In genomic region chr15:37872661-37873060, GRCh38 we compare ENCODE assay signal across 18 cellular contexts.
DNase-seq lines count a peak whose midpoint lies in the region; ATAC-seq, FAIRE-seq and TF ChIP-seq lines count a peak whose summit lies in the region.
"Had no signal": no experiment of that assay in that cellular context is flagged by ENCODE, and none has a peak within 500 bp of the region (broad histone marks: within the 10 kb centered on the region; RNA-seq: fewer than 3 reads in every experiment).

No MANE protein-coding gene starts in this region.

- H2AFZ ChIP-seq in HepG2 (ENCODE audit: low read length), result no peak overlapping the region

- peak overlapping the region; percentile 16; the same call in 1 of the 2 replicates for H3K27ac Mint-ChIP-seq in WTC11
- H3K27ac Mint-ChIP-seq: activated CD8-positive, alpha-beta T cell treated with anti-CD3 and anti-CD28 coated beads, Interleukin-2, amount 10 ng/mL, durations not matched to agents 7 days and 5 days; activated naive CD4-positive, alpha-beta T cell treated with anti-CD3 and anti-CD28 coated beads, Interleukin-2, amount 50 U/mL, for 24 hours; activated T-cell treated with anti-CD3 and anti-CD28 coated beads, Interleukin-2, amount 50 U/mL, for 72 hours; CD4-positive, alpha-beta T cell had no signal

- no peaks in the 10 kb centered on the region for H4K20me1 ChIP-seq in HepG2 (ENCODE audit: insufficient read depth, low read length)

- TF ChIP-seq CTCF in liver (IDR thresholded peaks at IDR 0.05; ENCODE audit: low read depth, low read length, missing input control) (no peak), HepG2 (CRISPR knock-in tag; IDR thresholded peaks at IDR 0.05) (no peak), WTC11 (IDR thresholded peaks at IDR 0.05) (no peak)

- H3K9ac ChIP-seq in liver (ENCODE audit: low read depth in 1 of 2, low read length in 2 of 2) (peak overlapping the region; percentile 7 to 53), HepG2 (ENCODE audit: insufficient read depth, low read depth, low read length) (no peak overlapping the region)

- H3K27me3 ChIP-seq in liver (ENCODE audit: control insufficient read depth in 4 of 4, insufficient read depth in 4 of 4, low read length in 3 of 4) (no peaks in the 10 kb centered on the region), HepG2 (ENCODE audit: control insufficient read depth in 1 of 2, insufficient read depth in 2 of 2, low read length in 2 of 2) (no peaks in the 10 kb centered on the region)

- H3K27ac ChIP-seq in liver (ENCODE audit: low read depth in 1 of 2, low read length in 2 of 2), result peak overlapping the region; percentile 56 to 74
- no peak overlapping the region for H3K27ac ChIP-seq in HepG2 (ENCODE audit: extremely low read length, insufficient read depth, low read length)
- H3K27ac ChIP-seq: prostate gland had no signal

- DNase-seq in HepG2 (ENCODE audit: low spot score) (no peak), WTC11 (ENCODE audit: low spot score) (no peak), left lobe of liver (ENCODE audit: low spot score) (peak; percentile 84), HK-2 (ENCODE audit: unreplicated experiment) (no peak)
- DNase-seq: activated CD8-positive, alpha-beta T cell treated with anti-CD3 and anti-CD28 coated beads, Interleukin-2, amount 10 ng/mL, durations not matched to agents 7 days and 5 days; activated T-cell treated with anti-CD3 and anti-CD28 coated beads, Interleukin-2, amount 50 U/mL, for 72 hours; CD4-positive, alpha-beta T cell; DMS79; effector memory CD4-positive, alpha-beta T cell; islet precursor cell; NCI-H1436 had no signal

- ATAC-seq in HepG2 (no peak), WTC11 (no peak), left lobe of liver (peak; percentile 96), HG03095 (IDR thresholded peaks at IDR 0.05; ENCODE audit: unreplicated experiment) (no peak), GM21528 (IDR thresholded peaks at IDR 0.05; ENCODE audit: low FRiP score, unreplicated experiment) (no peak), GM18511 (IDR thresholded peaks at IDR 0.05; ENCODE audit: unreplicated experiment) (no peak)
- ATAC-seq: activated CD8-positive, alpha-beta T cell treated with anti-CD3 and anti-CD28 coated beads, Interleukin-2, amount 10 ng/mL, durations not matched to agents 7 days and 5 days; activated T-cell treated with anti-CD3 and anti-CD28 coated beads, Interleukin-2, amount 50 U/mL, for 72 hours had no signal

- CTCF ChIA-PET in HepG2 (lab: Yijun Ruan, JAX; ENCODE audit: low intra/inter-chr PET ratio, low total read pairs), result no interaction called here
- CTCF ChIA-PET in WTC11 (lab: Charles Lee), result no interaction called here

- no TSS peak for BruUV-seq in HepG2 (replicated peaks; lab: Mats Ljungman, UMichigan)

- no peaks in the 10 kb centered on the region for H3K36me3 Mint-ChIP-seq in WTC11
- H3K36me3 Mint-ChIP-seq: activated naive CD4-positive, alpha-beta T cell treated with anti-CD3 and anti-CD28 coated beads, Interleukin-2, amount 50 U/mL, for 24 hours had no signal

- H3K36me3 ChIP-seq in liver (ENCODE audit: control insufficient read depth in 4 of 4, insufficient read depth in 3 of 4, low read depth in 1 of 4, low read length in 3 of 4) (no peaks in the 10 kb centered on the region), HepG2 (replicated peaks in 1 of 2; ENCODE audit: control insufficient read depth in 1 of 2, insufficient read depth in 2 of 2, low read length in 2 of 2) (no peaks in the 10 kb centered on the region)
- H3K36me3 ChIP-seq: prostate gland had no signal

- peaks cover 7% of the 10 kb centered on the region; the same call in 1 of the 2 replicates for H3K4me1 Mint-ChIP-seq in WTC11
- H3K4me1 Mint-ChIP-seq: activated naive CD4-positive, alpha-beta T cell treated with anti-CD3 and anti-CD28 coated beads, Interleukin-2, amount 50 U/mL, for 24 hours had no signal

- H3K9me3 ChIP-seq in liver (ENCODE audit: control insufficient read depth in 4 of 4, low read length in 3 of 4) (no peaks in the 10 kb centered on the region), HepG2 (ENCODE audit: low read length) (no peaks in the 10 kb centered on the region)
- H3K9me3 ChIP-seq: prostate gland had no signal

- H3K4me3 Mint-ChIP-seq in WTC11, result no peak overlapping the region
- H3K4me3 Mint-ChIP-seq: activated CD8-positive, alpha-beta T cell treated with anti-CD3 and anti-CD28 coated beads, Interleukin-2, amount 10 ng/mL, durations not matched to agents 7 days and 5 days; activated naive CD4-positive, alpha-beta T cell treated with anti-CD3 and anti-CD28 coated beads, Interleukin-2, amount 50 U/mL, for 24 hours; activated T-cell treated with anti-CD3 and anti-CD28 coated beads, Interleukin-2, amount 50 U/mL, for 72 hours; CD4-positive, alpha-beta T cell; neural crest cell had no signal

- in situ Hi-C loops in HepG2 (cut with HindIII; ENCODE audit: extremely low pct_ligation_motif_present, low pct_unique_long_range_greater_than_20kb), result loop anchor here (25.0 kb wide), 1 partner anchor 635 kb away; no protein-coding TSS in a partner anchor

- H3K4me3 ChIP-seq in liver (ENCODE audit: low read depth in 1 of 3, low read length in 3 of 3) (peak overlapping the region in 2 of 3 donors; percentile 39 to 47), HepG2 (replicated peaks in 1 of 3; ENCODE audit: insufficient read depth in 1 of 3, low read depth in 2 of 3, low read length in 3 of 3) (no peak overlapping the region)
- H3K4me3 ChIP-seq: prostate gland had no signal

- no peak for FAIRE-seq in HepG2 (lab: Jason Lieb, UNC)

- no peak for TF ChIP-seq POLR2A in HepG2 (IDR thresholded peaks at IDR 0.05; ENCODE audit: insufficient read depth in 1 of 2, low read depth in 2 of 2, low read length in 2 of 2)

- no peaks in the 10 kb centered on the region for H3K79me2 ChIP-seq in HepG2 (ENCODE audit: insufficient read depth, low read length)

- TF ChIP-seq RAD21 in liver (IDR thresholded peaks at IDR 0.05) (peak; percentile 36 to 63), HepG2 (CRISPR knock-in tag; IDR thresholded peaks at IDR 0.05) (no peak)

- peaks cover 0 to 11% (median 7%) of the 10 kb centered on the region in 4 donors for H3K4me1 ChIP-seq in liver (ENCODE audit: control insufficient read depth in 4 of 4, insufficient read depth in 4 of 4, low read length in 3 of 4)
- H3K4me1 ChIP-seq in HepG2 (ENCODE audit: insufficient read depth, low read length), result no peaks in the 10 kb centered on the region
- H3K4me1 ChIP-seq: prostate gland had no signal

- H3K27me3 Mint-ChIP-seq in WTC11 (ENCODE audit: low read depth), result no peaks in the 10 kb centered on the region

- 21% methylated on average over 9 of the region's 9 CpGs for WGBS in liver
- WGBS in HepG2 (ENCODE audit: low lambda C conversion rate), result 21% methylated on average over 9 of the region's 9 CpGs

- POLR2A ChIA-PET in HepG2 (lab: Yijun Ruan, JAX), result no interaction called here
- POLR2A ChIA-PET in WTC11 (lab: Charles Lee), result no interaction called here

- H3K9me3 Mint-ChIP-seq in WTC11, result no peaks in the 10 kb centered on the region
- H3K9me3 Mint-ChIP-seq: activated naive CD4-positive, alpha-beta T cell treated with anti-CD3 and anti-CD28 coated beads, Interleukin-2, amount 50 U/mL, for 24 hours; activated T-cell treated with anti-CD3 and anti-CD28 coated beads, Interleukin-2, amount 50 U/mL, for 72 hours; CD4-positive, alpha-beta T cell; neural crest cell had no signal

- intact Hi-C loops in HepG2 (cut with micrococcal nuclease; ENCODE audit: unreplicated experiment), result no loop called here

- no peak overlapping the region for H3K4me2 ChIP-seq in HepG2 (ENCODE audit: low read depth, low read length)

- TF ChIP-seq EP300 in HepG2 (IDR thresholded peaks at IDR 0.05; ENCODE audit: low read depth in 2 of 2, low read length in 2 of 2), result no peak
- no peak for TF ChIP-seq EP300 in HepG2 (CRISPR knock-in tag; IDR thresholded peaks at IDR 0.05; ENCODE audit: borderline replicate concordance)

TF ChIP-seq in liver, 16 proteins besides CTCF, POLR2A, EP300 and RAD21 (continues in another document):
- TF ChIP-seq RXRA (IDR thresholded peaks at IDR 0.05), result peak; percentile 68 to 82
- TF ChIP-seq NR2F2 (IDR thresholded peaks at IDR 0.05), result no peak
- peak; percentile 62 for TF ChIP-seq TAF1 (conservative IDR thresholded peaks at IDR 0.05)

TF ChIP-seq in HepG2, 621 proteins besides CTCF, POLR2A, EP300 and RAD21 (continues in another document):
- TF ChIP-seq TBP (CRISPR knock-in tag; IDR thresholded peaks at IDR 0.05) (no peak), ONECUT2 (CRISPR knock-in tag; IDR thresholded peaks at IDR 0.05) (no peak), ZNF10 (CRISPR knock-in tag; IDR thresholded peaks at IDR 0.05; ENCODE audit: borderline replicate concordance, low read depth) (no peak), ZNF12 (CRISPR knock-in tag; IDR thresholded peaks at IDR 0.05) (no peak), ZNF747 (CRISPR knock-in tag; IDR thresholded peaks at IDR 0.05; ENCODE audit: borderline replicate concordance) (no peak), IRF1 (CRISPR knock-in tag; IDR thresholded peaks at IDR 0.05; ENCODE audit: low read depth) (no peak), GATA4 (IDR thresholded peaks at IDR 0.05; ENCODE audit: borderline replicate concordance, low read depth) (no peak)

TF ChIP-seq in WTC11, 78 proteins besides CTCF, POLR2A, EP300 and RAD21 (continues in another document):
- no peak for TF ChIP-seq GTF2I (CRISPR knock-in tag; conservative IDR thresholded peaks at IDR 0.05)
- no peak for TF ChIP-seq ZNF317 (CRISPR knock-in tag; IDR thresholded peaks at IDR 0.05; ENCODE audit: borderline replicate concordance, low read depth)
- no peak for TF ChIP-seq ZNF121 (CRISPR knock-in tag; IDR thresholded peaks at IDR 0.05)

Comparison
In these comparisons a context has a peak if more than half of its experiments do, and no peak if none do; other contexts are left out.
1. H3K4me3 ChIP-seq: peak in liver (2 of 3); none in HepG2 (0 of 3).